In the genomic region with DNA sequence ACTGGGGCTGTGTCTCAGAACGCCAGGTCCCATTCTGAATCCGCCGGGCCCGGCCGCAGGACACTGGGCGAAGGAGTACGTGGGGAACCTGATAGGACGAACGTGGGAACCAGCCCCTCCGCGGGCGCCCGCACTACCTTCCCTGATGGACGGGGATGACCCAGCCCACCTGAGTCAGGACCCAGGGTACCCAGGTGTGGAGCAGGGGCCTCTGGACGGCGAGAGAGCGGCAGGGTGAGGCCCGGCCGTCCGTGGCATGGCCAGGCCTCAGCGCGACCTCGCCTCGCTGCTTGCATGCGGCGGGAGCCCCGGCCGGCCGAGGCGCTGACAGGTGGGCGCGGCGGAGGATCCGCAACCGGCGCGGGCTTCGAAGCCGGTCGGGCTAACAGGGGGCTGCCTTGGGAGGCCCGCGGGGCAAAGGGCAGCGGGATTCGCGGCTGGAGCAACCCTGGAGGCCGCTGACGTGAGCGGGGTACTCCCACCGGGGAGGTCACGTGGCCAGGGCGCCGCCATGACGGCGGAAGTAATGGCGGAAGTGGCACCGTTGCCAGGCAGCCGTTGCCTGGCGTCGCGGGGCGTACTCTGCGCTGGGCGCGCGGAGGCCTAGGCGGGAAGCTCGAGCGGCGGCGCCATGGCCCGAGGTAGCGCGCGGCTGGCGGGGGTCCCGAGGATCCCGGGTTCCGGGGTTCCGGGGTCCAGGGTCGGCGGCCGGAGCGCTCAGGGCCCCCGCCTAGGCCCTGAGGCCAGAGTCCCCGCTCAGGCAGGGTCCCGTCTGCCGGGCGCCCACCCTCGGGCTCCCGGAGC, we compare ENCODE assay signal across 1 cellular context.
TF ChIP-seq lines count a peak whose summit lies in the region.

A gene (plus strand): TSS at position 580 of the 804 bp plus-strand sequence. CDS start 52 bp downstream, at position 632.

TF ChIP-seq in H1, 55 proteins besides CTCF, POLR2A, EP300 and RAD21:
- TF ChIP-seq, protein P1, sequence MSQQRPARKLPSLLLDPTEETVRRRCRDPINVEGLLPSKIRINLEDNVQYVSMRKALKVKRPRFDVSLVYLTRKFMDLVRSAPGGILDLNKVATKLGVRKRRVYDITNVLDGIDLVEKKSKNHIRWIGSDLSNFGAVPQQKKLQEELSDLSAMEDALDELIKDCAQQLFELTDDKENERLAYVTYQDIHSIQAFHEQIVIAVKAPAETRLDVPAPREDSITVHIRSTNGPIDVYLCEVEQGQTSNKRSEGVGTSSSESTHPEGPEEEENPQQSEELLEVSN (IDR thresholded peaks at IDR 0.05) = peak; percentile 71
- TF ChIP-seq CEBPB (IDR thresholded peaks at IDR 0.05; ENCODE audit: low read depth, low read length) (no peak), POLR2AphosphoS5 (IDR thresholded peaks at IDR 0.05; ENCODE audit: low read depth, low read length) (peak; percentile 22; the same call in 1 of the 2 replicates), ZNF274 (IDR thresholded peaks at IDR 0.05; ENCODE audit: borderline replicate concordance, extremely low read depth, low read length) (no peak), JUN (IDR thresholded peaks at IDR 0.05; ENCODE audit: low read depth, low read length) (no peak), EGR1 (IDR thresholded peaks at IDR 0.05; ENCODE audit: borderline replicate concordance, low read depth, low read length) (peak; percentile 66), TAF1 (IDR thresholded peaks at IDR 0.05; ENCODE audit: low read depth, low read length) (0 out of 2 replicates have a peak, but pooled peaks have one; percentile 52), SIN3A (conservative IDR thresholded peaks at IDR 0.05 in 1 of 2, IDR thresholded peaks at IDR 0.05 in 1 of 2; ENCODE audit: low read depth in 1 of 2, low read length in 2 of 2) (peak; percentile 94 to 99), EZH2 (IDR thresholded peaks at IDR 0.05; ENCODE audit: low read depth, low read length, severe bottlenecking) (no peak), GTF2F1 (IDR thresholded peaks at IDR 0.05; ENCODE audit: borderline replicate concordance, low read depth, low read length) (no peak), RBBP5 (IDR thresholded peaks at IDR 0.05; ENCODE audit: borderline replicate concordance, low read depth, low read length) (no peak), POU5F1 (IDR thresholded peaks at IDR 0.05; ENCODE audit: low read depth, low read length) (no peak), SUZ12 (IDR thresholded peaks at IDR 0.05; ENCODE audit: low read length) (no peak), CBX5 (IDR thresholded peaks at IDR 0.05; ENCODE audit: low read depth, low read length) (no peak), KDM5A (IDR thresholded peaks at IDR 0.05; ENCODE audit: low read length) (0 out of 2 replicates have a peak, but pooled peaks have one; percentile 43), TEAD4 (IDR thresholded peaks at IDR 0.05; ENCODE audit: low read depth, low read length) (no peak), TBP (IDR thresholded peaks at IDR 0.05; ENCODE audit: low read depth, low read length) (no peak), CBX8 (IDR thresholded peaks at IDR 0.05; ENCODE audit: borderline replicate concordance, low read depth, low read length) (no peak), SP4 (IDR thresholded peaks at IDR 0.05; ENCODE audit: low read length) (peak; percentile 75; the same call in 1 of the 2 replicates), SAP30 (IDR thresholded peaks at IDR 0.05; ENCODE audit: insufficient read depth, insufficient replicate concordance, low read length) (no peak), GABPA (IDR thresholded peaks at IDR 0.05; ENCODE audit: borderline replicate concordance, insufficient read depth, low read length) (peak; percentile 89), HDAC6 (IDR thresholded peaks at IDR 0.05; ENCODE audit: low read depth, low read length) (no peak), NRF1 (IDR thresholded peaks at IDR 0.05; ENCODE audit: low read depth, low read length) (no peak), BACH1 (IDR thresholded peaks at IDR 0.05; ENCODE audit: low read length) (no peak), PHF8 (conservative IDR thresholded peaks at IDR 0.05; ENCODE audit: low read depth, low read length) (peak; percentile 49), CREB1 (IDR thresholded peaks at IDR 0.05) (peak; percentile 85), HDAC2 (IDR thresholded peaks at IDR 0.05; ENCODE audit: borderline replicate concordance in 1 of 2, low read depth in 2 of 2, low read length in 2 of 2) (no peak; a peak in 1 of 4 replicates), KDM4A (IDR thresholded peaks at IDR 0.05; ENCODE audit: low read depth, low read length, severe bottlenecking) (peak; percentile 58), SIX5 (IDR thresholded peaks at IDR 0.05; ENCODE audit: low read depth, low read length) (no peak), ASH2L (IDR thresholded peaks at IDR 0.05; ENCODE audit: low read length) (peak; percentile 59), YY1 (IDR thresholded peaks at IDR 0.05; ENCODE audit: low read depth, low read length) (peak; percentile 98)
- TF ChIP-seq, protein P2, sequence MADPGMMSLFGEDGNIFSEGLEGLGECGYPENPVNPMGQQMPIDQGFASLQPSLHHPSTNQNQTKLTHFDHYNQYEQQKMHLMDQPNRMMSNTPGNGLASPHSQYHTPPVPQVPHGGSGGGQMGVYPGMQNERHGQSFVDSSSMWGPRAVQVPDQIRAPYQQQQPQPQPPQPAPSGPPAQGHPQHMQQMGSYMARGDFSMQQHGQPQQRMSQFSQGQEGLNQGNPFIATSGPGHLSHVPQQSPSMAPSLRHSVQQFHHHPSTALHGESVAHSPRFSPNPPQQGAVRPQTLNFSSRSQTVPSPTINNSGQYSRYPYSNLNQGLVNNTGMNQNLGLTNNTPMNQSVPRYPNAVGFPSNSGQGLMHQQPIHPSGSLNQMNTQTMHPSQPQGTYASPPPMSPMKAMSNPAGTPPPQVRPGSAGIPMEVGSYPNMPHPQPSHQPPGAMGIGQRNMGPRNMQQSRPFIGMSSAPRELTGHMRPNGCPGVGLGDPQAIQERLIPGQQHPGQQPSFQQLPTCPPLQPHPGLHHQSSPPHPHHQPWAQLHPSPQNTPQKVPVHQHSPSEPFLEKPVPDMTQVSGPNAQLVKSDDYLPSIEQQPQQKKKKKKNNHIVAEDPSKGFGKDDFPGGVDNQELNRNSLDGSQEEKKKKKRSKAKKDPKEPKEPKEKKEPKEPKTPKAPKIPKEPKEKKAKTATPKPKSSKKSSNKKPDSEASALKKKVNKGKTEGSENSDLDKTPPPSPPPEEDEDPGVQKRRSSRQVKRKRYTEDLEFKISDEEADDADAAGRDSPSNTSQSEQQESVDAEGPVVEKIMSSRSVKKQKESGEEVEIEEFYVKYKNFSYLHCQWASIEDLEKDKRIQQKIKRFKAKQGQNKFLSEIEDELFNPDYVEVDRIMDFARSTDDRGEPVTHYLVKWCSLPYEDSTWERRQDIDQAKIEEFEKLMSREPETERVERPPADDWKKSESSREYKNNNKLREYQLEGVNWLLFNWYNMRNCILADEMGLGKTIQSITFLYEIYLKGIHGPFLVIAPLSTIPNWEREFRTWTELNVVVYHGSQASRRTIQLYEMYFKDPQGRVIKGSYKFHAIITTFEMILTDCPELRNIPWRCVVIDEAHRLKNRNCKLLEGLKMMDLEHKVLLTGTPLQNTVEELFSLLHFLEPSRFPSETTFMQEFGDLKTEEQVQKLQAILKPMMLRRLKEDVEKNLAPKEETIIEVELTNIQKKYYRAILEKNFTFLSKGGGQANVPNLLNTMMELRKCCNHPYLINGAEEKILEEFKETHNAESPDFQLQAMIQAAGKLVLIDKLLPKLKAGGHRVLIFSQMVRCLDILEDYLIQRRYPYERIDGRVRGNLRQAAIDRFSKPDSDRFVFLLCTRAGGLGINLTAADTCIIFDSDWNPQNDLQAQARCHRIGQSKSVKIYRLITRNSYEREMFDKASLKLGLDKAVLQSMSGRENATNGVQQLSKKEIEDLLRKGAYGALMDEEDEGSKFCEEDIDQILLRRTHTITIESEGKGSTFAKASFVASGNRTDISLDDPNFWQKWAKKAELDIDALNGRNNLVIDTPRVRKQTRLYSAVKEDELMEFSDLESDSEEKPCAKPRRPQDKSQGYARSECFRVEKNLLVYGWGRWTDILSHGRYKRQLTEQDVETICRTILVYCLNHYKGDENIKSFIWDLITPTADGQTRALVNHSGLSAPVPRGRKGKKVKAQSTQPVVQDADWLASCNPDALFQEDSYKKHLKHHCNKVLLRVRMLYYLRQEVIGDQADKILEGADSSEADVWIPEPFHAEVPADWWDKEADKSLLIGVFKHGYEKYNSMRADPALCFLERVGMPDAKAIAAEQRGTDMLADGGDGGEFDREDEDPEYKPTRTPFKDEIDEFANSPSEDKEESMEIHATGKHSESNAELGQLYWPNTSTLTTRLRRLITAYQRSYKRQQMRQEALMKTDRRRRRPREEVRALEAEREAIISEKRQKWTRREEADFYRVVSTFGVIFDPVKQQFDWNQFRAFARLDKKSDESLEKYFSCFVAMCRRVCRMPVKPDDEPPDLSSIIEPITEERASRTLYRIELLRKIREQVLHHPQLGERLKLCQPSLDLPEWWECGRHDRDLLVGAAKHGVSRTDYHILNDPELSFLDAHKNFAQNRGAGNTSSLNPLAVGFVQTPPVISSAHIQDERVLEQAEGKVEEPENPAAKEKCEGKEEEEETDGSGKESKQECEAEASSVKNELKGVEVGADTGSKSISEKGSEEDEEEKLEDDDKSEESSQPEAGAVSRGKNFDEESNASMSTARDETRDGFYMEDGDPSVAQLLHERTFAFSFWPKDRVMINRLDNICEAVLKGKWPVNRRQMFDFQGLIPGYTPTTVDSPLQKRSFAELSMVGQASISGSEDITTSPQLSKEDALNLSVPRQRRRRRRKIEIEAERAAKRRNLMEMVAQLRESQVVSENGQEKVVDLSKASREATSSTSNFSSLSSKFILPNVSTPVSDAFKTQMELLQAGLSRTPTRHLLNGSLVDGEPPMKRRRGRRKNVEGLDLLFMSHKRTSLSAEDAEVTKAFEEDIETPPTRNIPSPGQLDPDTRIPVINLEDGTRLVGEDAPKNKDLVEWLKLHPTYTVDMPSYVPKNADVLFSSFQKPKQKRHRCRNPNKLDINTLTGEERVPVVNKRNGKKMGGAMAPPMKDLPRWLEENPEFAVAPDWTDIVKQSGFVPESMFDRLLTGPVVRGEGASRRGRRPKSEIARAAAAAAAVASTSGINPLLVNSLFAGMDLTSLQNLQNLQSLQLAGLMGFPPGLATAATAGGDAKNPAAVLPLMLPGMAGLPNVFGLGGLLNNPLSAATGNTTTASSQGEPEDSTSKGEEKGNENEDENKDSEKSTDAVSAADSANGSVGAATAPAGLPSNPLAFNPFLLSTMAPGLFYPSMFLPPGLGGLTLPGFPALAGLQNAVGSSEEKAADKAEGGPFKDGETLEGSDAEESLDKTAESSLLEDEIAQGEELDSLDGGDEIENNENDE (IDR thresholded peaks at IDR 0.05; ENCODE audit: insufficient replicate concordance, low read length) = no peak
- TF ChIP-seq, protein P3, sequence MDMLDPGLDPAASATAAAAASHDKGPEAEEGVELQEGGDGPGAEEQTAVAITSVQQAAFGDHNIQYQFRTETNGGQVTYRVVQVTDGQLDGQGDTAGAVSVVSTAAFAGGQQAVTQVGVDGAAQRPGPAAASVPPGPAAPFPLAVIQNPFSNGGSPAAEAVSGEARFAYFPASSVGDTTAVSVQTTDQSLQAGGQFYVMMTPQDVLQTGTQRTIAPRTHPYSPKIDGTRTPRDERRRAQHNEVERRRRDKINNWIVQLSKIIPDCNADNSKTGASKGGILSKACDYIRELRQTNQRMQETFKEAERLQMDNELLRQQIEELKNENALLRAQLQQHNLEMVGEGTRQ (IDR thresholded peaks at IDR 0.05; ENCODE audit: low read length) = peak; percentile 96
- TF ChIP-seq, protein P4, sequence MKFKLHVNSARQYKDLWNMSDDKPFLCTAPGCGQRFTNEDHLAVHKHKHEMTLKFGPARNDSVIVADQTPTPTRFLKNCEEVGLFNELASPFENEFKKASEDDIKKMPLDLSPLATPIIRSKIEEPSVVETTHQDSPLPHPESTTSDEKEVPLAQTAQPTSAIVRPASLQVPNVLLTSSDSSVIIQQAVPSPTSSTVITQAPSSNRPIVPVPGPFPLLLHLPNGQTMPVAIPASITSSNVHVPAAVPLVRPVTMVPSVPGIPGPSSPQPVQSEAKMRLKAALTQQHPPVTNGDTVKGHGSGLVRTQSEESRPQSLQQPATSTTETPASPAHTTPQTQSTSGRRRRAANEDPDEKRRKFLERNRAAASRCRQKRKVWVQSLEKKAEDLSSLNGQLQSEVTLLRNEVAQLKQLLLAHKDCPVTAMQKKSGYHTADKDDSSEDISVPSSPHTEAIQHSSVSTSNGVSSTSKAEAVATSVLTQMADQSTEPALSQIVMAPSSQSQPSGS (IDR thresholded peaks at IDR 0.05; ENCODE audit: low read length) = no peak
- TF ChIP-seq, protein P5, sequence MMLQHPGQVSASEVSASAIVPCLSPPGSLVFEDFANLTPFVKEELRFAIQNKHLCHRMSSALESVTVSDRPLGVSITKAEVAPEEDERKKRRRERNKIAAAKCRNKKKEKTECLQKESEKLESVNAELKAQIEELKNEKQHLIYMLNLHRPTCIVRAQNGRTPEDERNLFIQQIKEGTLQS (IDR thresholded peaks at IDR 0.05; ENCODE audit: insufficient read depth, low read depth, low read length) = peak; percentile 79
- TF ChIP-seq, protein P6, sequence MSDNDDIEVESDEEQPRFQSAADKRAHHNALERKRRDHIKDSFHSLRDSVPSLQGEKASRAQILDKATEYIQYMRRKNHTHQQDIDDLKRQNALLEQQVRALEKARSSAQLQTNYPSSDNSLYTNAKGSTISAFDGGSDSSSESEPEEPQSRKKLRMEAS (IDR thresholded peaks at IDR 0.05) = peak; percentile 95
